Comparison of ENCODE assay signal across 11 cellular contexts in the genomic region with DNA sequence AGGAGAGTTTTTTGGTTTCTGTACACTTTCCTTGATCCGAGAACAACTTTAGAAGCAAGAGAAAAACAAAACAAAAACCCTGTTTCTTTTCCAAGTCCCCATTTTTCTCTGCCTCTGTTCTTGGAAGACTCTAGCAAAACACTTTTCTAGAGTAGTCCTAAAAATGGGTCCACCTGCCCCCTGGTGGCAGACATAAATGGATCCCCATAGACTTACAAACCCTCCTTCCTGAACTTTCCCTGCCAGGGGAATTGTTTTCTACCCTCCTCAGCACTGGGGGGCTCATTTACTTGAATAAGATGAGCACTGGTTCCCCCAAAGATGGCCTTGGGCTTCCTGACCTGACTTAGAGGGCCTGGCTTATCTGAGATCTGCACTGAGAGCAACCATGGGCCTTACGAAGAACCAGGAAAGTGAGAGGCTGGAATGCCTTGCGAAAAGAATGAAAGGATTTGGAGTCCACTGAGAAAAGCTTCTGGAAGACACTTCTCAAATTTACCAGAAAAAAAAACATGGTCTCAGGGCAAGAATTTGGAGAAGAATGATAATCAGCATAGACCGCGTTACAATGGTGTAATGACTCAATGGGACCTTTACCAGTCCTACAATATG. TPM values are rescaled to one million over a fixed set of nuclear protein-coding genes. Genes with fewer than 3 reads are reported as not detected.
DNase-seq lines count a peak whose midpoint lies in the region; ATAC-seq and TF ChIP-seq lines count a peak whose summit lies in the region.
"Had no signal": no experiment of that assay in that cellular context is flagged by ENCODE, and none has a peak within 500 bp of the region (broad histone marks: within the 10 kb centered on the region; RNA-seq: fewer than 3 reads in every experiment).

No MANE protein-coding gene starts in this region.

- WGBS in esophagus muscularis mucosa = 86% methylated on average over 5 of the region's 5 CpGs

- no peaks in the 10 kb centered on the region for H3K9me3 ChIP-seq in esophagus muscularis mucosa

- H3K4me1 Mint-ChIP-seq in endothelial cell (ENCODE audit: unreplicated experiment) = no peaks in the 10 kb centered on the region
- H3K4me1 Mint-ChIP-seq: CD4-positive, alpha-beta memory T cell had no signal

- TF ChIP-seq EP300 in esophagus muscularis mucosa (IDR thresholded peaks at IDR 0.05) = no peak

- H3K4me3 ChIP-seq in NB4 (ENCODE audit: low read depth, low read length) = no peak overlapping the region
- no peak overlapping the region for H3K4me3 ChIP-seq in esophagus muscularis mucosa
- H3K4me3 ChIP-seq: lung had no signal

- no peaks in the 10 kb centered on the region for H3K36me3 ChIP-seq in esophagus muscularis mucosa

- H3K4me1 ChIP-seq in esophagus muscularis mucosa = no peaks in the 10 kb centered on the region

- DNase-seq in NCI-H2171 treated with DMSO at 0.1 percent for 48 hours (lab: John Stamatoyannopoulos, UW) = peak; percentile 4
- DNase-seq in NCI-H2171 (lab: John Stamatoyannopoulos, UW) = no peak
- peak; percentile 44 for DNase-seq in NB4 (ENCODE audit: low read depth)
- peak; percentile 52 for DNase-seq in endothelial cell (ENCODE audit: low spot score)
- peak; percentile 5 to 6 for DNase-seq in stimulated activated CD4-positive, alpha-beta T cell treated with anti-CD3 and anti-CD28 coated beads, Interleukin-2, amount 100 ng/mL, for 48 hours
- no peak for DNase-seq in esophagus muscularis mucosa (ENCODE audit: extremely low spot score)
- DNase-seq: SW 1271 had no signal

- ATAC-seq in GM21381 (IDR thresholded peaks at IDR 0.05; ENCODE audit: unreplicated experiment) = no peak
- ATAC-seq in HG03095 (IDR thresholded peaks at IDR 0.05; ENCODE audit: unreplicated experiment) = no peak

- no peaks in the 10 kb centered on the region for H3K27me3 Mint-ChIP-seq in endothelial cell (ENCODE audit: unreplicated experiment)

- H3K27me3 ChIP-seq in esophagus muscularis mucosa = no peaks in the 10 kb centered on the region

- H3K27ac ChIP-seq in esophagus muscularis mucosa (replicated peaks in 1 of 4) = no peak overlapping the region

- H3K27ac Mint-ChIP-seq in endothelial cell (ENCODE audit: unreplicated experiment) = no peak overlapping the region
- H3K27ac Mint-ChIP-seq: CD4-positive, alpha-beta memory T cell had no signal

- no peak overlapping the region for H3K4me3 Mint-ChIP-seq in endothelial cell (ENCODE audit: unreplicated experiment)
- H3K4me3 Mint-ChIP-seq: CD4-positive, alpha-beta memory T cell had no signal

- no peaks in the 10 kb centered on the region for H3K36me3 Mint-ChIP-seq in endothelial cell (ENCODE audit: low read depth, unreplicated experiment)
- H3K36me3 Mint-ChIP-seq: CD4-positive, alpha-beta memory T cell had no signal

- intact Hi-C loops in esophagus muscularis mucosa (cut with DNase I) = no loop called here

- TF ChIP-seq POLR2A in NB4 (IDR thresholded peaks at IDR 0.05; ENCODE audit: extremely low read depth, insufficient read length) (no peak), esophagus muscularis mucosa (IDR thresholded peaks at IDR 0.05; ENCODE audit: low read depth) (no peak)

- TF ChIP-seq CTCF in NB4 (IDR thresholded peaks at IDR 0.05; ENCODE audit: low read depth, low read length) (peak; percentile 61), endothelial cell (IDR thresholded peaks at IDR 0.05; ENCODE audit: unreplicated experiment) (peak; percentile 77), esophagus muscularis mucosa (IDR thresholded peaks at IDR 0.05) (no peak)

- H3K9me3 Mint-ChIP-seq in endothelial cell (ENCODE audit: unreplicated experiment) = no peaks in the 10 kb centered on the region
- H3K9me3 Mint-ChIP-seq: CD4-positive, alpha-beta memory T cell had no signal

RNA-seq across cellular contexts. Expression of gene CDYL2, which starts 48.0 kb away (rescaled TPM):
- total RNA-seq in endothelial cell (ENCODE audit: unreplicated experiment) = 26.6 TPM
- total RNA-seq in esophagus muscularis mucosa = 1 to 10 TPM in 3 of 4 donors, under 1 TPM in 1; 0.83 to 6.5 (median 3.6) TPM

Comparison
In these comparisons a context has a peak if more than half of its experiments do, and no peak if none do; other contexts are left out.
1. DNase-seq: peak in NCI-H2171 treated with DMSO at 0.1 percent for 48 hours (single experiment), NB4 (single experiment), endothelial cell (single experiment) and stimulated activated CD4-positive, alpha-beta T cell treated with anti-CD3 and anti-CD28 coated beads, Interleukin-2, amount 100 ng/mL, for 48 hours (2 of 2); none in NCI-H2171 (single experiment) and esophagus muscularis mucosa (single experiment).
2. CTCF ChIP-seq: peak in NB4 (single experiment) and endothelial cell (single experiment); none in esophagus muscularis mucosa (0 of 3).